In the genomic region with DNA sequence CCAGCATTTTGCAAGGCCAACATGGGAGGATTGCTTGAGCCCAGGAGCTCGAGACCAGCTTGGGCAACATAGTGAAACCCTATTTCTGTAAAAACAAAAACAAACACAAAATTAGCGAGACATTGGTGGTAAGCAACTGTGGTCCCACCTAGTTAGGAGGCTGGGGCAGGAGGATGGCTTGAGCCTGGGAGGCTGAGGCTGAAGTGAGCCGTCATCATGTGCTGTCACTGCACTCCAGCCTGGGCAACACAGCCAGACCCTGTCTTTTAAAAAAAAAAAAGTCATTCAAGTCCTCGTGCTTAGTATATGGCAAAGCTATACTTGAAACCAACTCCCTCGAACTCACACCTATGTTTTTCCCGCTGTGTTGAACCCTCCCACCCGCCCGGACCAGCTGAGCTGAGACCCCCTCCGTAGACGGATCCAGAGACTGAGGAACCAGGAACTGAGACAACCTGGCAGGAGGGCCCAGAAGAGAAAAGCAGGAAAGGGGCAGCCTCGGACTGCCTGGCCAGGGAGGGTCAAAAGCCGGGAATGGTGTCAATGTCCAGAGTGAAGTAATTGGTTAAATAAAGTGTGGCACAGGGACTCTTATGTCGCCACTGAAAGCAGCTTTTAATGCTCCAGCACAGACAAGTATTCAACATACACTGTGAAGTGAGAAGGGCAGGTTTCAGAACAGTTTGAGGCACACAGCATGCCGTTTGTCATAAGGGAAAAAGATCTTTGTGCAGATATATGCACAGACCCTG, we compare ENCODE assay signal across 20 cellular contexts.
"Had no signal": no experiment of that assay in that cellular context is flagged by ENCODE, and none has a peak within 500 bp of the region (broad histone marks: within the 10 kb centered on the region; RNA-seq: fewer than 3 reads in every experiment).

No MANE protein-coding gene starts in this region.

- DNase-seq: cortex of kidney; dorsolateral prefrontal cortex; effector memory CD8-positive, alpha-beta T cell; esophagus squamous epithelium; foreskin fibroblast; kidney; left colon; mammary epithelial cell; naive thymus-derived CD4-positive, alpha-beta T cell; ovary; right cardiac atrium; stimulated activated CD4-positive, alpha-beta T cell treated with anti-CD3 and anti-CD28 coated beads, Interleukin-2, amount 100 ng/mL, for 48 hours; stimulated activated naive CD4-positive, alpha-beta T cell treated with Interleukin-2 at 50 U/mL for 16 hours; thyroid gland; upper lobe of left lung had no signal

- H3K4me1 ChIP-seq: thyroid gland, upper lobe of left lung had no signal

- H3K9me3 ChIP-seq: esophagus squamous epithelium, gastroesophageal sphincter, ovary, thyroid gland, upper lobe of left lung, vagina had no signal

- H3K27me3 ChIP-seq: hepatocyte, ovary, thyroid gland, upper lobe of left lung, vagina had no signal

- FAIRE-seq: kidney had no signal

- H3K4me2 ChIP-seq: hepatocyte, smooth muscle cell had no signal

- H3K79me2 ChIP-seq: hepatocyte had no signal

- H3K27ac ChIP-seq: dorsolateral prefrontal cortex, epithelial cell of prostate, gastroesophageal sphincter, hepatocyte, ovary, thyroid gland, upper lobe of left lung, vagina had no signal

- H3K4me3 ChIP-seq: dorsolateral prefrontal cortex, esophagus squamous epithelium, gastroesophageal sphincter, hepatocyte, ovary, smooth muscle cell, thyroid gland, upper lobe of left lung, vagina had no signal

- H3K36me3 ChIP-seq: esophagus squamous epithelium, gastroesophageal sphincter, ovary, thyroid gland, upper lobe of left lung, vagina had no signal

- H2AFZ ChIP-seq: hepatocyte had no signal

- ATAC-seq: effector memory CD8-positive, alpha-beta T cell; gastroesophageal sphincter; left colon; naive thymus-derived CD4-positive, alpha-beta T cell; right cardiac atrium had no signal
